ENCODE assay signal across 9 cellular contexts in the genomic region with DNA sequence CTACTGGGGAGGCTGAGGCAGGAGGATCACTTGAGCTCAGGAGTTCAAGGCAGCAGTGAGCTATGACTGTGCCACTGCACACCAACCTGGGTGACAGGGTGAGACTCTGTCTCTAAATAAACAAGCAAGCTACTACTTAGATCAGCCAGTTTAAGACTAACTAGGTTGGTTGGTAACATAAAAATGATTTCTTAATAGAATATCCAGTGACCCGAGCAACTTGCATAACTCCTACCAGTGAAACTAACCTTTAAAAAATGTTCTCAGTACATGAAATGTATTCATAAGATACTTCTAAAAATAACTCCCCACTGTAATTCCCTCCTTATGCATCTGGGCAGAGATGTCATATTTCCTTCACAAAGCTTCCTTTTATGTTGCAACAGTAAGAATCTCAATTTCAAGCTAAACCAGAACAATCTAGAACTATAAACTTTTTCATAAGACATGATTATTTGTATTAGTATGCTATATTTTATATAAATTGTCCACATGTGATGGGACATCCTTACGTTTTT. TPM values are rescaled to one million over a fixed set of nuclear protein-coding genes. Genes with fewer than 3 reads are reported as not detected.
A peak's percentile ranks its signal among the peaks of the same experiment; 100 is the strongest.
DNase-seq lines count a peak whose midpoint lies in the region; ATAC-seq and TF ChIP-seq lines count a peak whose summit lies in the region.
"Had no signal": no experiment of that assay in that cellular context is flagged by ENCODE, and none has a peak within 500 bp of the region (broad histone marks: within the 10 kb centered on the region; RNA-seq: fewer than 3 reads in every experiment).

No MANE protein-coding gene starts in this region.

- WGBS in testis, 2 donors, result 24 to 35% methylated on average over 2 of the region's 2 CpGs

- H3K27ac ChIP-seq in Peyer's patch, result peak overlapping the region; percentile 2 to 72 (median 37)
- H3K27ac ChIP-seq in testis, result peak overlapping the region in 1 of 2 donors; percentile 67
- H3K27ac ChIP-seq: cardiac muscle cell had no signal

- peak; percentile 43 to 50 for ATAC-seq in activated T-cell treated with anti-CD3 and anti-CD28 coated beads, Interleukin-2, amount 50 U/mL, for 72 hours (replicated peaks in 1 of 2)
- ATAC-seq in esophagus mucosa (peak; percentile 67), sciatic nerve (peak; percentile 82)

- H3K36me3 ChIP-seq in Peyer's patch (no peaks in the 10 kb centered on the region), testis (ENCODE audit: low read depth, missing control alignments) (no peaks in the 10 kb centered on the region)
- H3K36me3 ChIP-seq: cardiac muscle cell had no signal

- H3K27me3 ChIP-seq in Peyer's patch (no peaks in the 10 kb centered on the region), testis (no peaks in the 10 kb centered on the region)
- H3K27me3 ChIP-seq: cardiac muscle cell had no signal

- H3K27me3 Mint-ChIP-seq in activated T-cell treated with anti-CD3 and anti-CD28 coated beads, Interleukin-2, amount 50 U/mL, for 72 hours (ENCODE audit: low read depth), result no peaks in the 10 kb centered on the region

- H3K27ac Mint-ChIP-seq in activated T-cell treated with anti-CD3 and anti-CD28 coated beads, Interleukin-2, amount 50 U/mL, for 72 hours, result peak overlapping the region; percentile 90

- peak overlapping the region; percentile 87 to 100 for H3K4me3 Mint-ChIP-seq in activated T-cell treated with anti-CD3 and anti-CD28 coated beads, Interleukin-2, amount 50 U/mL, for 72 hours

- peaks cover 6 to 19% of the 10 kb centered on the region in 2 donors for H3K36me3 Mint-ChIP-seq in activated T-cell treated with anti-CD3 and anti-CD28 coated beads, Interleukin-2, amount 50 U/mL, for 72 hours (ENCODE audit: insufficient read depth in 2 of 2)

- TF ChIP-seq POLR2A in Peyer's patch (IDR thresholded peaks at IDR 0.05) (no peak), testis (IDR thresholded peaks at IDR 0.05) (no peak)

- no peak for TF ChIP-seq CTCF in Peyer's patch (IDR thresholded peaks at IDR 0.05)
- TF ChIP-seq CTCF in testis (IDR thresholded peaks at IDR 0.05), result no peak

- H3K4me1 Mint-ChIP-seq in activated T-cell treated with anti-CD3 and anti-CD28 coated beads, Interleukin-2, amount 50 U/mL, for 72 hours (ENCODE audit: low read depth), result peaks cover 53% of the 10 kb centered on the region

- H3K9me3 ChIP-seq in Peyer's patch (no peaks in the 10 kb centered on the region), testis (no peaks in the 10 kb centered on the region)

- H3K4me1 ChIP-seq in Peyer's patch (peaks cover 0 to 30% (median 7%) of the 10 kb centered on the region in 4 donors), testis (peaks cover 8% of the 10 kb centered on the region)

- intact Hi-C loops in sciatic nerve (cut with DNase I), result no loop called here
- intact Hi-C loops in testis (cut with DNase I; ENCODE audit: low total_unique reads), result no loop called here
- intact Hi-C loops in posterior cingulate gyrus (cut with DNase I), result no loop called here

- DNase-seq in activated T-cell treated with anti-CD3 and anti-CD28 coated beads, Interleukin-2, amount 50 U/mL, for 72 hours, result no peak
- DNase-seq in activated T-cell treated with anti-CD3 and anti-CD28 coated beads for 4 hours (no peak), Peyer's patch (no peak), sciatic nerve (ENCODE audit: low spot score) (no peak), testis (no peak), posterior cingulate gyrus (no peak)
- DNase-seq in stimulated activated CD8-positive, alpha-beta memory T cell treated with anti-CD3 and anti-CD28 coated beads, Interleukin-4, amount 100 ng/mL, for 48 hours, result no peak

- H3K4me3 ChIP-seq in Peyer's patch, result no peak overlapping the region
- H3K4me3 ChIP-seq in testis, result no peak overlapping the region
- H3K4me3 ChIP-seq: cardiac muscle cell had no signal

- peaks cover 1 to 2% of the 10 kb centered on the region in 2 donors for H3K9me3 Mint-ChIP-seq in activated T-cell treated with anti-CD3 and anti-CD28 coated beads, Interleukin-2, amount 50 U/mL, for 72 hours

RNA-seq across cellular contexts. Expression of a gene that starts 15.8 kb away (rescaled TPM):
- total RNA-seq in activated T-cell treated with anti-CD3 and anti-CD28 coated beads, Interleukin-2, amount 50 U/mL, for 72 hours, result 10 to 100 TPM; 46.8 to 49.2 TPM
- total RNA-seq in Peyer's patch (100 to 1,000 TPM in 1 of 4 donors, 10 to 100 TPM in 3; 91.2 to 111 (median 93.2) TPM), esophagus mucosa (22.8 TPM), sciatic nerve (44.1 TPM), testis (10 to 100 TPM; 51.9 to 64.8 TPM)
- 20.5 TPM for polyA plus RNA-seq in testis (ENCODE audit: insufficient read depth, low read depth, low replicate concordance)

RNA-seq across cellular contexts. Expression of a gene that starts 19.5 kb away (rescaled TPM):
- 10 to 100 TPM; 29.5 to 32.3 TPM for total RNA-seq in activated T-cell treated with anti-CD3 and anti-CD28 coated beads, Interleukin-2, amount 50 U/mL, for 72 hours
- 10 to 100 TPM; 39.2 to 86.7 (median 66.1) TPM for total RNA-seq in Peyer's patch
- 23.0 TPM for total RNA-seq in esophagus mucosa
- total RNA-seq in sciatic nerve, result 38.2 TPM
- total RNA-seq in testis, result 10 to 100 TPM; 73.1 to 89.1 TPM
- 42.3 TPM for polyA plus RNA-seq in testis (ENCODE audit: insufficient read depth, low read depth, low replicate concordance)
